In genomic region chr5:111478266-111478665, GRCh38 we compare ENCODE assay signal across 13 cellular contexts.
DNase-seq lines count a peak whose midpoint lies in the region; ATAC-seq, FAIRE-seq and TF ChIP-seq lines count a peak whose summit lies in the region.
"Had no signal": no experiment of that assay in that cellular context is flagged by ENCODE, and none has a peak within 500 bp of the region (broad histone marks: within the 10 kb centered on the region; RNA-seq: fewer than 3 reads in every experiment).

No MANE protein-coding gene starts in this region.

- no peaks in the 10 kb centered on the region for H3K36me3 ChIP-seq in RWPE2 (ENCODE audit: low read depth)

- no peaks in the 10 kb centered on the region for H3K27me3 ChIP-seq in RWPE2 (ENCODE audit: insufficient read depth, poor library complexity, severe bottlenecking)

- no peaks in the 10 kb centered on the region for H3K4me1 ChIP-seq in RWPE2 (ENCODE audit: insufficient read depth, poor library complexity, severe bottlenecking)

- DNase-seq in EH (ENCODE audit: low read depth): peak; percentile 14
- DNase-seq in RWPE2 (ENCODE audit: low spot score): no peak
- peak; percentile 26 for DNase-seq in fibroblast of pulmonary artery (ENCODE audit: low read depth)
- no peak for DNase-seq in COLO829 (ENCODE audit: low spot score)
- DNase-seq in NOMO-1 treated with dmso at 0.1 percent for 144 hours (lab: John Stamatoyannopoulos, UW; ENCODE audit: unreplicated experiment): no peak
- DNase-seq: NCI-H1048; stimulated activated naive CD8-positive, alpha-beta T cell treated with anti-CD3 and anti-CD28 coated beads, Interleukin-15, amount 100 ng/mL, for 72 hours had no signal

- ATAC-seq in RWPE2 (ENCODE audit: low read depth) (no peak), HG03469 (IDR thresholded peaks at IDR 0.05; ENCODE audit: unreplicated experiment) (no peak), GM21737 (IDR thresholded peaks at IDR 0.05; ENCODE audit: unreplicated experiment) (no peak)
- ATAC-seq: stimulated activated naive CD8-positive, alpha-beta T cell treated with anti-CD3 and anti-CD28 coated beads, Interleukin-15, amount 100 ng/mL, for 72 hours had no signal

- H3K4me3 ChIP-seq in RWPE2 (ENCODE audit: severe bottlenecking) (no peak overlapping the region), fibroblast of pulmonary artery (replicated peaks; ENCODE audit: low read depth, low read length) (no peak overlapping the region)
- H3K4me3 ChIP-seq: SK-N-MC had no signal

- no peak overlapping the region for H3K27ac ChIP-seq in RWPE2 (ENCODE audit: poor library complexity, severe bottlenecking)
- H3K27ac ChIP-seq: SK-N-MC, VCaP had no signal

- FAIRE-seq in A204.1 (lab: Jason Lieb, UNC): peak; percentile 76
- FAIRE-seq: bronchial epithelial cell had no signal

- H3K9me3 ChIP-seq in RWPE2 (ENCODE audit: severe bottlenecking): no peaks in the 10 kb centered on the region

- TF ChIP-seq CTCF in RWPE2 (IDR thresholded peaks at IDR 0.05; ENCODE audit: poor library complexity, severe bottlenecking): peak; percentile 54
- peak; percentile 25 for TF ChIP-seq CTCF in fibroblast of pulmonary artery (IDR thresholded peaks at IDR 0.05; ENCODE audit: low read length, missing control alignments)

Comparison
In these comparisons a context has a peak if more than half of its experiments do, and no peak if none do; other contexts are left out.
1. DNase-seq: peak in EH (single experiment) and fibroblast of pulmonary artery (single experiment); none in RWPE2 (single experiment), COLO829 (single experiment) and NOMO-1 treated with dmso at 0.1 percent for 144 hours (single experiment).